17 cellular contexts compared by ENCODE assay signal in genomic region chr17:82201498-82201910, GRCh38. TPM values are rescaled to one million over a fixed set of nuclear protein-coding genes. Genes with fewer than 3 reads are reported as not detected.
DNase-seq lines count a peak whose midpoint lies in the region; ATAC-seq, FAIRE-seq and TF ChIP-seq lines count a peak whose summit lies in the region.
"Had no signal": no experiment of that assay in that cellular context is flagged by ENCODE, and none has a peak within 500 bp of the region (broad histone marks: within the 10 kb centered on the region; RNA-seq: fewer than 3 reads in every experiment).

No MANE protein-coding gene starts in this region.

- TF ChIP-seq CTCF in GM23338 (conservative IDR thresholded peaks at IDR 0.05; ENCODE audit: low read depth in 2 of 2) (no peak), brain microvascular endothelial cell (IDR thresholded peaks at IDR 0.05; ENCODE audit: low read depth, low read length, missing control alignments) (no peak)
- no peak for TF ChIP-seq CTCF in activated CD8-positive, alpha-beta T cell treated with anti-CD3 and anti-CD28 coated beads for 36 hours (IDR thresholded peaks at IDR 0.05)

- DNase-seq in activated T-cell treated with anti-CD3 and anti-CD28 coated beads, Interleukin-2, amount 50 U/mL, for 72 hours = no peak
- no peak for DNase-seq in activated T-cell treated with anti-CD3 and anti-CD28 coated beads, Interleukin-2, amount 50 U/mL, for 1 hour
- peak; percentile 13 for DNase-seq in GM23338 (ENCODE audit: low spot score)
- DNase-seq in activated CD8-positive, alpha-beta T cell treated with anti-CD3 and anti-CD28 coated beads for 36 hours = no peak
- DNase-seq in small intestine = peak; percentile 51
- DNase-seq in kidney tubule cell (ENCODE audit: low spot score) = no peak
- no peak for DNase-seq in brain microvascular endothelial cell
- DNase-seq in activated T-helper 2 cell treated with anti-CD3 and anti-CD28 coated beads, Interferon-gamma antibody, Interleukin-2, Interleukin-4, amounts not matched to agents 10 μg/mL and 5 μg/mL and 100 μg/mL, durations not matched to agents 14 hours and 24 hours and 36 hours (ENCODE audit: low spot score) = no peak
- DNase-seq: DMS79 treated with DMSO at 0.1 percent for 48 hours, foreskin melanocyte, H9, NCI-H1092, T1000 had no signal

- intact Hi-C loops in activated CD8-positive, alpha-beta T cell treated with anti-CD3 and anti-CD28 coated beads for 36 hours (cut with micrococcal nuclease) = no loop called here
- intact Hi-C loops in activated T-helper 2 cell treated with anti-CD3 and anti-CD28 coated beads, Interferon-gamma antibody, Interleukin-2, Interleukin-4, amounts not matched to agents 10 μg/mL and 5 μg/mL and 100 μg/mL, durations not matched to agents 14 hours and 24 hours and 36 hours (cut with micrococcal nuclease) = loop anchor here (2.0 kb wide), 1 partner anchor 15 kb away; no protein-coding TSS in a partner anchor

- H3K27ac Mint-ChIP-seq in activated T-cell treated with anti-CD3 and anti-CD28 coated beads, Interleukin-2, amount 50 U/mL, for 72 hours = no peak overlapping the region
- H3K27ac Mint-ChIP-seq in GM23338 = no peak overlapping the region
- H3K27ac Mint-ChIP-seq in activated CD8-positive, alpha-beta T cell treated with anti-CD3 and anti-CD28 coated beads for 36 hours = peak overlapping the region; percentile 30
- H3K27ac Mint-ChIP-seq in activated T-helper 2 cell treated with anti-CD3 and anti-CD28 coated beads, Interferon-gamma antibody, Interleukin-2, Interleukin-4, amounts not matched to agents 10 μg/mL and 5 μg/mL and 100 μg/mL, durations not matched to agents 14 hours and 24 hours and 36 hours = no peak overlapping the region
- H3K27ac Mint-ChIP-seq: H9 had no signal

- H3K36me3 ChIP-seq in GM23338 (ENCODE audit: insufficient read depth) (no peaks in the 10 kb centered on the region), small intestine (ENCODE audit: control insufficient read depth in 2 of 2, insufficient read depth in 2 of 2, low read length in 2 of 2) (no peaks in the 10 kb centered on the region), brain microvascular endothelial cell (replicated peaks) (peaks cover 10% of the 10 kb centered on the region)

- peaks cover under 1 to 9% of the 10 kb centered on the region in 2 donors for H3K36me3 Mint-ChIP-seq in activated T-cell treated with anti-CD3 and anti-CD28 coated beads, Interleukin-2, amount 50 U/mL, for 72 hours (ENCODE audit: insufficient read depth in 2 of 2)
- peaks cover 4% of the 10 kb centered on the region; the same call in 1 of the 3 replicates for H3K36me3 Mint-ChIP-seq in GM23338 (ENCODE audit: low read depth)
- peaks cover 28% of the 10 kb centered on the region for H3K36me3 Mint-ChIP-seq in activated CD8-positive, alpha-beta T cell treated with anti-CD3 and anti-CD28 coated beads for 36 hours (ENCODE audit: low read depth)
- peaks cover 16% of the 10 kb centered on the region for H3K36me3 Mint-ChIP-seq in activated T-helper 2 cell treated with anti-CD3 and anti-CD28 coated beads, Interferon-gamma antibody, Interleukin-2, Interleukin-4, amounts not matched to agents 10 μg/mL and 5 μg/mL and 100 μg/mL, durations not matched to agents 14 hours and 24 hours and 36 hours (ENCODE audit: low read depth)

- H3K27me3 ChIP-seq in GM23338 (ENCODE audit: insufficient read depth) (no peaks in the 10 kb centered on the region), small intestine (ENCODE audit: control insufficient read depth in 2 of 2, insufficient read depth in 2 of 2, low read length in 2 of 2) (no peaks in the 10 kb centered on the region), brain microvascular endothelial cell (replicated peaks) (no peaks in the 10 kb centered on the region)
- H3K27me3 ChIP-seq: upper lobe of left lung had no signal

- H4K20me1 ChIP-seq in GM23338 (replicated peaks; ENCODE audit: insufficient read depth) = 0 out of 2 replicates have a peak, but pooled peaks cover 2% of the 10 kb centered on the region

- no peaks in the 10 kb centered on the region for H3K9me3 Mint-ChIP-seq in activated T-cell treated with anti-CD3 and anti-CD28 coated beads, Interleukin-2, amount 50 U/mL, for 72 hours
- no peaks in the 10 kb centered on the region for H3K9me3 Mint-ChIP-seq in GM23338
- no peaks in the 10 kb centered on the region for H3K9me3 Mint-ChIP-seq in activated CD8-positive, alpha-beta T cell treated with anti-CD3 and anti-CD28 coated beads for 36 hours
- H3K9me3 Mint-ChIP-seq in activated T-helper 2 cell treated with anti-CD3 and anti-CD28 coated beads, Interferon-gamma antibody, Interleukin-2, Interleukin-4, amounts not matched to agents 10 μg/mL and 5 μg/mL and 100 μg/mL, durations not matched to agents 14 hours and 24 hours and 36 hours = no peaks in the 10 kb centered on the region
- H3K9me3 Mint-ChIP-seq: H9, neural crest cell had no signal

- peak overlapping the region; percentile 25 to 43 for H3K4me3 Mint-ChIP-seq in activated T-cell treated with anti-CD3 and anti-CD28 coated beads, Interleukin-2, amount 50 U/mL, for 72 hours
- H3K4me3 Mint-ChIP-seq in GM23338 = no peak overlapping the region
- H3K4me3 Mint-ChIP-seq in activated CD8-positive, alpha-beta T cell treated with anti-CD3 and anti-CD28 coated beads for 36 hours = no peak overlapping the region
- H3K4me3 Mint-ChIP-seq in activated T-helper 2 cell treated with anti-CD3 and anti-CD28 coated beads, Interferon-gamma antibody, Interleukin-2, Interleukin-4, amounts not matched to agents 10 μg/mL and 5 μg/mL and 100 μg/mL, durations not matched to agents 14 hours and 24 hours and 36 hours (ENCODE audit: low read depth) = no peak overlapping the region
- H3K4me3 Mint-ChIP-seq: H9, neural crest cell had no signal

- no peaks in the 10 kb centered on the region for H3K9me2 ChIP-seq in GM23338 (ENCODE audit: insufficient read depth)

- CTCF ChIA-PET in activated CD8-positive, alpha-beta T cell treated with anti-CD3 and anti-CD28 coated beads for 36 hours (lab: Charles Lee) = interaction anchor here (1.2 to 1.6 kb wide), 7 partner anchors 12 to 284 kb away, joined by 3 to 6 read pairs (median 5); no protein-coding TSS in a partner anchor

- in situ Hi-C loops in brain microvascular endothelial cell (cut with HindIII; ENCODE audit: low pct_ligation_motif_present, low sequenced_read_pairs) = loop anchor here (10.0 kb wide), 1 partner anchor 133 kb away; the partner anchor contains the start of gene SECTM1

- whole genome bisulfite sequencing in small intestine, 3 donors = 76 to 85% (median 84%) methylated on average over 23 of the region's 23 CpGs

- H3K27me3 Mint-ChIP-seq in activated T-cell treated with anti-CD3 and anti-CD28 coated beads, Interleukin-2, amount 50 U/mL, for 72 hours (ENCODE audit: low read depth) = no peaks in the 10 kb centered on the region
- H3K27me3 Mint-ChIP-seq in GM23338 (ENCODE audit: insufficient read depth, low read depth, poor library complexity) = peaks cover 1% of the 10 kb centered on the region
- H3K27me3 Mint-ChIP-seq in activated CD8-positive, alpha-beta T cell treated with anti-CD3 and anti-CD28 coated beads for 36 hours = no peaks in the 10 kb centered on the region
- H3K27me3 Mint-ChIP-seq in activated T-helper 2 cell treated with anti-CD3 and anti-CD28 coated beads, Interferon-gamma antibody, Interleukin-2, Interleukin-4, amounts not matched to agents 10 μg/mL and 5 μg/mL and 100 μg/mL, durations not matched to agents 14 hours and 24 hours and 36 hours (ENCODE audit: low read depth) = no peaks in the 10 kb centered on the region

- H3K9me3 ChIP-seq in small intestine (ENCODE audit: control insufficient read depth, low read depth) = no peaks in the 10 kb centered on the region
- H3K9me3 ChIP-seq: upper lobe of left lung had no signal

- no peaks in the 10 kb centered on the region for H3F3A ChIP-seq in GM23338 (replicated peaks; ENCODE audit: low read depth)

- POLR2A ChIA-PET in activated CD8-positive, alpha-beta T cell treated with anti-CD3 and anti-CD28 coated beads for 36 hours (lab: Charles Lee) = interaction anchor here (0.9 to 2.6 kb wide), 3 partner anchors 11 to 284 kb away, joined by 3 to 13 read pairs (median 3); partner anchors contain the start of genes CCDC57 and SIRT7

- peaks cover 82% of the 10 kb centered on the region for H3K4me1 Mint-ChIP-seq in activated T-cell treated with anti-CD3 and anti-CD28 coated beads, Interleukin-2, amount 50 U/mL, for 72 hours (ENCODE audit: low read depth)
- H3K4me1 Mint-ChIP-seq in GM23338 = peaks cover 3% of the 10 kb centered on the region; the same call in 1 of the 3 replicates
- peaks cover 70% of the 10 kb centered on the region for H3K4me1 Mint-ChIP-seq in activated CD8-positive, alpha-beta T cell treated with anti-CD3 and anti-CD28 coated beads for 36 hours (ENCODE audit: low read depth)
- peaks cover 65% of the 10 kb centered on the region for H3K4me1 Mint-ChIP-seq in activated T-helper 2 cell treated with anti-CD3 and anti-CD28 coated beads, Interferon-gamma antibody, Interleukin-2, Interleukin-4, amounts not matched to agents 10 μg/mL and 5 μg/mL and 100 μg/mL, durations not matched to agents 14 hours and 24 hours and 36 hours (ENCODE audit: low read depth)

- no peak for FAIRE-seq in small intestine (lab: Jason Lieb, UNC)
- FAIRE-seq: endothelial cell of umbilical vein had no signal

- H3K27ac ChIP-seq in GM23338 (ENCODE audit: low read depth) = no peak overlapping the region
- H3K27ac ChIP-seq in small intestine (ENCODE audit: low read depth in 1 of 2, low read length in 1 of 2) = no peak overlapping the region
- H3K27ac ChIP-seq in brain microvascular endothelial cell = no peak overlapping the region
- H3K27ac ChIP-seq: upper lobe of left lung had no signal

- no peak for ATAC-seq in activated T-cell treated with anti-CD3 and anti-CD28 coated beads, Interleukin-2, amount 50 U/mL, for 72 hours (replicated peaks in 1 of 2)
- ATAC-seq in GM23338 = no peak
- ATAC-seq in activated CD8-positive, alpha-beta T cell treated with anti-CD3 and anti-CD28 coated beads for 36 hours = no peak
- ATAC-seq: Right ventricle myocardium inferior had no signal

- H3K79me2 ChIP-seq in GM23338 (replicated peaks; ENCODE audit: insufficient read depth) = no peaks in the 10 kb centered on the region

- H3K4me1 ChIP-seq in GM23338 (ENCODE audit: insufficient read depth) (no peaks in the 10 kb centered on the region), small intestine (ENCODE audit: control insufficient read depth in 2 of 2, insufficient read depth in 1 of 2, low read depth in 1 of 2, low read length in 1 of 2) (no peaks in the 10 kb centered on the region)

- no peak overlapping the region for H3K4me3 ChIP-seq in GM23338
- no peak overlapping the region for H3K4me3 ChIP-seq in small intestine (ENCODE audit: low read depth in 1 of 2, low read length in 2 of 2)
- no peak overlapping the region for H3K4me3 ChIP-seq in brain microvascular endothelial cell (ENCODE audit: low read depth, low read length)
- H3K4me3 ChIP-seq: upper lobe of left lung had no signal

- H3K4me2 ChIP-seq in GM23338 = no peak overlapping the region

- H2AFZ ChIP-seq in GM23338 = no peak overlapping the region

RNA-seq across cellular contexts. Expression of gene CCDC57, which starts 11.1 kb away (rescaled TPM):
- 10 to 100 TPM; 76.9 to 78.8 TPM for total RNA-seq in activated T-cell treated with anti-CD3 and anti-CD28 coated beads, Interleukin-2, amount 50 U/mL, for 72 hours
- 6.7 and 16.3 TPM in 2 replicates for total RNA-seq in GM23338 (2014; rRNA removed; shearing (Covaris generic))
- polyA plus RNA-seq in GM23338 (2016; fragmentation: Nextera tagmentation; extraction: Ambion mirVana) = 6.4 and 7.0 TPM in 2 replicates
- 10 to 100 TPM; 56.6 to 64.2 TPM for total RNA-seq in activated CD8-positive, alpha-beta T cell treated with anti-CD3 and anti-CD28 coated beads for 36 hours
- 10 to 100 TPM; 36.7 to 97.3 (median 47.7) TPM for polyA plus RNA-seq in small intestine
- total RNA-seq in activated T-helper 2 cell treated with anti-CD3 and anti-CD28 coated beads, Interferon-gamma antibody, Interleukin-2, Interleukin-4, amounts not matched to agents 10 μg/mL and 5 μg/mL and 100 μg/mL, durations not matched to agents 14 hours and 24 hours and 36 hours = 51.7 and 53.1 TPM in 2 replicates

RNA-seq across cellular contexts. Expression of gene SLC16A3, which starts 27.3 kb away (rescaled TPM):
- 10 to 100 TPM; 42.8 to 74.5 TPM for total RNA-seq in activated T-cell treated with anti-CD3 and anti-CD28 coated beads, Interleukin-2, amount 50 U/mL, for 72 hours
- total RNA-seq in GM23338 (2014; rRNA removed; shearing (Covaris generic)) = 10.6 and 14.4 TPM in 2 replicates
- 2.9 and 3.5 TPM in 2 replicates for polyA plus RNA-seq in GM23338 (2016; fragmentation: Nextera tagmentation; extraction: Ambion mirVana)
- 100 to 1,000 TPM; 183 to 193 TPM for total RNA-seq in activated CD8-positive, alpha-beta T cell treated with anti-CD3 and anti-CD28 coated beads for 36 hours
- 10 to 100 TPM in 1 of 3 donors, 1 to 10 TPM in 2; 5.4 to 33.2 (median 7.8) TPM for polyA plus RNA-seq in small intestine
- total RNA-seq in activated T-helper 2 cell treated with anti-CD3 and anti-CD28 coated beads, Interferon-gamma antibody, Interleukin-2, Interleukin-4, amounts not matched to agents 10 μg/mL and 5 μg/mL and 100 μg/mL, durations not matched to agents 14 hours and 24 hours and 36 hours = 187 and 200 TPM in 2 replicates

Comparison
In these comparisons a context has a peak if more than half of its experiments do, and no peak if none do; other contexts are left out.
1. DNase-seq: peak in GM23338 (single experiment) and small intestine (single experiment); none in activated T-cell treated with anti-CD3 and anti-CD28 coated beads, Interleukin-2, amount 50 U/mL, for 72 hours (0 of 2), activated T-cell treated with anti-CD3 and anti-CD28 coated beads, Interleukin-2, amount 50 U/mL, for 1 hour (single experiment), activated CD8-positive, alpha-beta T cell treated with anti-CD3 and anti-CD28 coated beads for 36 hours (single experiment), kidney tubule cell (single experiment), brain microvascular endothelial cell (single experiment) and activated T-helper 2 cell treated with anti-CD3 and anti-CD28 coated beads, Interferon-gamma antibody, Interleukin-2, Interleukin-4, amounts not matched to agents 10 μg/mL and 5 μg/mL and 100 μg/mL, durations not matched to agents 14 hours and 24 hours and 36 hours (single experiment).
2. H3K4me3 Mint-ChIP-seq: peak in activated T-cell treated with anti-CD3 and anti-CD28 coated beads, Interleukin-2, amount 50 U/mL, for 72 hours (2 of 2); none in GM23338 (single experiment), activated CD8-positive, alpha-beta T cell treated with anti-CD3 and anti-CD28 coated beads for 36 hours (single experiment) and activated T-helper 2 cell treated with anti-CD3 and anti-CD28 coated beads, Interferon-gamma antibody, Interleukin-2, Interleukin-4, amounts not matched to agents 10 μg/mL and 5 μg/mL and 100 μg/mL, durations not matched to agents 14 hours and 24 hours and 36 hours (single experiment).